In genomic region chr7:21426958-21427860, GRCh38 we compare ENCODE assay signal across 8 cellular contexts. TPM values are rescaled to one million over a fixed set of nuclear protein-coding genes. Genes with fewer than 3 reads are reported as not detected.
DNase-seq lines count a peak whose midpoint lies in the region; ATAC-seq and TF ChIP-seq lines count a peak whose summit lies in the region.

No MANE protein-coding gene starts in this region.

- WGBS in IMR-90 (ENCODE audit: extremely low coverage in 2 of 2, insufficient read length in 1 of 2), 2 experiments: 0% methylated on average over 8 of the region's 78 CpGs; no CpG with 5 or more reads in 1 of the 2 experiments

- no peak overlapping the region for H2BK15ac ChIP-seq in IMR-90 (ENCODE audit: low read depth, low read length)

- H4K8ac ChIP-seq in IMR-90 (ENCODE audit: low read depth in 2 of 2, low read length in 2 of 2): no peak overlapping the region; a peak in 1 of 4 replicates

- POLR2A ChIA-PET in IMR-90 (lab: Charles Lee; ENCODE audit: unreplicated experiment): interaction anchor here (0.6 kb wide), 2 partner anchors 20 to 647 kb away, joined by 8 to 17 read pairs; no protein-coding TSS in a partner anchor
- POLR2A ChIA-PET in OCI-LY7 (lab: Charles Lee): interaction anchor here (0.6 to 1.4 kb wide), 11 partner anchors 10 to 1756 kb away, joined by 3 to 8 read pairs (median 3); no protein-coding TSS in a partner anchor

- H2AFZ ChIP-seq in IMR-90 (replicated peaks; ENCODE audit: low read length, poor library complexity) (peak overlapping the region; percentile 97), OCI-LY7 (ENCODE audit: low read length) (peak overlapping the region; percentile 99)

- H3K4me1 ChIP-seq in IMR-90 (ENCODE audit: control insufficient read depth, insufficient read depth, low read length) (peaks cover 4% of the 10 kb centered on the region; the same call in 1 of the 2 replicates), OCI-LY7 (ENCODE audit: insufficient read depth, low read length, poor library complexity, severe bottlenecking) (peaks cover 41% of the 10 kb centered on the region), mucosa of descending colon (ENCODE audit: low read depth) (peaks cover 12% of the 10 kb centered on the region)

- no peaks in the 10 kb centered on the region for H3K9me2 ChIP-seq in OCI-LY7 (ENCODE audit: insufficient read depth, low read length)

- H3K79me2 ChIP-seq in OCI-LY7 (ENCODE audit: insufficient read depth, low read depth, low read length): peaks cover 19% of the 10 kb centered on the region

- peak overlapping the region; percentile 87 for H3K4me2 ChIP-seq in IMR-90 (ENCODE audit: low read depth, low read length)
- H3K4me2 ChIP-seq in OCI-LY7 (ENCODE audit: low read length): peak overlapping the region; percentile 97

- BruUV-seq in IMR-90 (replicated peaks; lab: Mats Ljungman, UMichigan) (no TSS peak), OCI-LY7 (replicated peaks; lab: Mats Ljungman, UMichigan) (no TSS peak)

- TF ChIP-seq CTCF in IMR-90 (conservative IDR thresholded peaks at IDR 0.05; ENCODE audit: low read depth, low read length) (no peak), OCI-LY7 (conservative IDR thresholded peaks at IDR 0.05; ENCODE audit: low read length) (0 out of 2 replicates have a peak, but pooled peaks have one; percentile 21), mucosa of descending colon (IDR thresholded peaks at IDR 0.05) (peak; percentile 18)

- TF ChIP-seq POLR2A in IMR-90 (IDR thresholded peaks at IDR 0.05; ENCODE audit: low read depth, low read length): peak; percentile 76

- no peak overlapping the region for H4K91ac ChIP-seq in IMR-90 (ENCODE audit: insufficient read depth, low read depth, low read length)

- H2AK9ac ChIP-seq in IMR-90 (replicated peaks; ENCODE audit: low read depth, low read length, poor library complexity): peak overlapping the region; percentile 96

- no peak overlapping the region for H2BK5ac ChIP-seq in IMR-90 (ENCODE audit: low read depth, low read length, poor library complexity, severe bottlenecking)

- H3K9me1 ChIP-seq in IMR-90 (ENCODE audit: insufficient read depth, low read length): peaks cover 4% of the 10 kb centered on the region

- H3K4ac ChIP-seq in IMR-90 (ENCODE audit: low read depth, low read length): no peak overlapping the region; the same call in 1 of the 2 replicates

- H3K4me3 ChIP-seq in IMR-90 (ENCODE audit: insufficient read depth, low read depth, low read length) (peak overlapping the region; percentile 61), OCI-LY7 (ENCODE audit: low read depth, low read length, poor library complexity, severe bottlenecking) (peak overlapping the region; percentile 88), mucosa of descending colon (peak overlapping the region; percentile 27)

- no peak for TF ChIP-seq RAD21 in IMR-90 (IDR thresholded peaks at IDR 0.05; ENCODE audit: low read length)

- H3K27me3 ChIP-seq in IMR-90 (ENCODE audit: control insufficient read depth, insufficient read depth, low read length): no peaks in the 10 kb centered on the region

- peaks cover 0 to 2% of the 10 kb centered on the region in 2 experiments; a peak in 2 of 4 replicates for H3K79me1 ChIP-seq in IMR-90 (ENCODE audit: low read depth in 1 of 2, low read length in 2 of 2)

- dilution Hi-C loops in IMR-90 (cut with HindIII; ENCODE audit: low sequenced_read_pairs, unreplicated experiment): no loop called here

- H3K9ac ChIP-seq in IMR-90 (ENCODE audit: low read depth, low read length): peak overlapping the region; percentile 8; the same call in 1 of the 2 replicates

- no peak overlapping the region for H4K5ac ChIP-seq in IMR-90 (ENCODE audit: low read depth, low read length)

- H3K27ac ChIP-seq in IMR-90 (ENCODE audit: insufficient read depth, low read length) (peak overlapping the region; percentile 22; the same call in 1 of the 2 replicates), OCI-LY7 (ENCODE audit: low read depth, low read length, poor library complexity, severe bottlenecking) (peak overlapping the region; percentile 86), epithelial cell of prostate (peak overlapping the region; percentile 86)

- intact Hi-C loops in IMR-90 (cut with micrococcal nuclease) (loop anchor here (5.0 kb wide), 2 partner anchors 80 to 640 kb away; partner anchors contain the start of gene SP8), OCI-LY7 (cut with micrococcal nuclease; ENCODE audit: unreplicated experiment) (loop anchor here (1.0 to 10.0 kb wide), 4 partner anchors 518 to 1758 kb away; partner anchors contain the start of genes CDCA7L and NUP42), mucosa of descending colon (cut with DNase I, micrococcal nuclease) (no loop called here)

- H4K20me1 ChIP-seq in IMR-90 (ENCODE audit: insufficient read depth, low read length): no peaks in the 10 kb centered on the region
- H4K20me1 ChIP-seq in OCI-LY7 (ENCODE audit: insufficient read depth, low read length): peaks cover 14% of the 10 kb centered on the region; the same call in 1 of the 2 replicates

- no peak overlapping the region for H2AK5ac ChIP-seq in IMR-90 (ENCODE audit: low read depth, low read length)

- in situ Hi-C loops in IMR-90 (cut with MboI; ENCODE audit: low sequenced_read_pairs): no loop called here

- DNase-seq in DMS114 treated with DMSO at 0.1 percent for 48 hours (lab: John Stamatoyannopoulos, UW; ENCODE audit: unreplicated experiment) (peak; percentile 97), IMR-90 (peak; percentile 97), OCI-LY7 (ENCODE audit: low spot score) (peak; percentile 98), activated T-cell treated with anti-CD3 and anti-CD28 coated beads for 4 hours (peak; percentile 99), epithelial cell of prostate (ENCODE audit: low read depth, low spot score) (peak; percentile 95), mucosa of descending colon (peak; percentile 99 to 100 (median 99))
- DNase-seq in stimulated activated CD8-positive, alpha-beta memory T cell treated with anti-CD3 and anti-CD28 coated beads, Interleukin-4, amount 100 ng/mL, for 1 hour (ENCODE audit: low read depth in 2 of 2, low spot score in 1 of 2): peak; percentile 97 to 99

- no peak overlapping the region for H3K56ac ChIP-seq in IMR-90 (ENCODE audit: extremely low read depth, insufficient read depth, low read length)

- H3K36me3 ChIP-seq in IMR-90 (ENCODE audit: control insufficient read depth, insufficient read depth, low read length): no peaks in the 10 kb centered on the region
- peaks cover 18% of the 10 kb centered on the region; the same call in 1 of the 2 replicates for H3K36me3 ChIP-seq in OCI-LY7 (ENCODE audit: insufficient read depth, low read length)
- H3K36me3 ChIP-seq in mucosa of descending colon (ENCODE audit: low read depth): no peaks in the 10 kb centered on the region

- no peak overlapping the region for H3K18ac ChIP-seq in IMR-90 (ENCODE audit: low read depth, low read length)

- CTCF ChIA-PET in IMR-90 (lab: Yijun Ruan, JAX) (no interaction called here), OCI-LY7 (lab: Charles Lee; ENCODE audit: unreplicated experiment) (interaction anchor here (0.6 to 1.4 kb wide), 2 partner anchors 18 to 1594 kb away, joined by 3 to 5 read pairs; no protein-coding TSS in a partner anchor)

- peak; percentile 80 for ATAC-seq in GM21529 (IDR thresholded peaks at IDR 0.05; ENCODE audit: unreplicated experiment)
- ATAC-seq in IMR-90 (ENCODE audit: low read depth): peak; percentile 82
- peak; percentile 90 for ATAC-seq in mucosa of descending colon

- H3K14ac ChIP-seq in IMR-90 (replicated peaks; ENCODE audit: low read depth, low read length): no peak overlapping the region

- no peak overlapping the region for H2BK20ac ChIP-seq in IMR-90 (ENCODE audit: low read depth, low read length)

- no peak overlapping the region for H2BK120ac ChIP-seq in IMR-90 (ENCODE audit: low read depth, low read length)

- H3K9me3 ChIP-seq in IMR-90 (ENCODE audit: control insufficient read depth, insufficient read depth, low read length) (no peaks in the 10 kb centered on the region), OCI-LY7 (ENCODE audit: low read length) (no peaks in the 10 kb centered on the region), mucosa of descending colon (no peaks in the 10 kb centered on the region)

- no peak overlapping the region for H3K23ac ChIP-seq in IMR-90 (ENCODE audit: low read depth, low read length)

TF ChIP-seq in IMR-90, 13 proteins besides CTCF, POLR2A, EP300 and RAD21:
- TF ChIP-seq MXI1 (IDR thresholded peaks at IDR 0.05; ENCODE audit: borderline replicate concordance, low read depth, low read length): peak; percentile 96
- TF ChIP-seq RCOR1 (IDR thresholded peaks at IDR 0.05; ENCODE audit: insufficient replicate concordance, low read length): no peak
- TF ChIP-seq USF2 (IDR thresholded peaks at IDR 0.05; ENCODE audit: low read depth, low read length): 0 out of 2 replicates have a peak, but pooled peaks have one; percentile 1
- peak; percentile 92; the same call in 1 of the 2 replicates for TF ChIP-seq MAZ (IDR thresholded peaks at IDR 0.05; ENCODE audit: borderline replicate concordance, low read depth, low read length)

RNA-seq across cellular contexts. Expression of gene SP4, which starts 0.7 kb away (rescaled TPM):
- total RNA-seq in IMR-90 (2012; rRNA removed) (5.6 and 5.9 TPM in 2 replicates), OCI-LY7 (2022) (17.0 and 18.9 TPM in 2 replicates), mucosa of descending colon (1 to 10 TPM; 3.8 to 6.7 (median 6.0) TPM)
- polyA plus RNA-seq in IMR-90 (2012; rRNA removed): 0.85 and 0.97 TPM in 2 replicates
- 0.30 and 0.40 TPM in 2 replicates for polyA plus RNA-seq in IMR-90 (2012; cell fraction: cytosol; rRNA removed)
- polyA plus RNA-seq in IMR-90 (2012; cell fraction: nucleus; rRNA removed; ENCODE audit: low replicate concordance): 0.23 and 1.1 TPM in 2 replicates
- total RNA-seq in OCI-LY7 (2014; rRNA removed; shearing (Covaris generic)): 15.8 and 22.5 TPM in 2 replicates

Comparison
In these comparisons a context has a peak if more than half of its experiments do, and no peak if none do; other contexts are left out.
1. Peak in every context shown above with its lines: DNase-seq, ATAC-seq, H3K4me3 ChIP-seq and H3K27ac ChIP-seq.
2. H3K27ac ChIP-seq: peak in every context shown above with its lines; median percentile 86 in OCI-LY7; 86 in epithelial cell of prostate; 22 in IMR-90.
3. H3K4me3 ChIP-seq: peak in every context shown above with its lines; median percentile 88 in OCI-LY7; 61 in IMR-90; 27 in mucosa of descending colon.
4. intact Hi-C loops: an anchor here in IMR-90 (5.0 kb wide) and OCI-LY7 (1.0 to 10.0 kb wide); none called in mucosa of descending colon.